Comparison of ENCODE assay signal across 1 cellular context in genomic region chr1:64950284-64950809, GRCh38.
TF ChIP-seq lines count a peak whose summit lies in the region.

No MANE protein-coding gene starts in this region.

TF ChIP-seq in HEK293, 187 proteins besides CTCF, POLR2A, EP300 and RAD21 (continued from another document):
- TF ChIP-seq TRIM28 (IDR thresholded peaks at IDR 0.05; ENCODE audit: borderline replicate concordance, low read length) = peak; percentile 16; the same call in 1 of the 2 replicates
TF ChIP-seq in HEK293: peak in this region for 5.
